Comparison of ENCODE assay signal across 24 cellular contexts in the genomic region with DNA sequence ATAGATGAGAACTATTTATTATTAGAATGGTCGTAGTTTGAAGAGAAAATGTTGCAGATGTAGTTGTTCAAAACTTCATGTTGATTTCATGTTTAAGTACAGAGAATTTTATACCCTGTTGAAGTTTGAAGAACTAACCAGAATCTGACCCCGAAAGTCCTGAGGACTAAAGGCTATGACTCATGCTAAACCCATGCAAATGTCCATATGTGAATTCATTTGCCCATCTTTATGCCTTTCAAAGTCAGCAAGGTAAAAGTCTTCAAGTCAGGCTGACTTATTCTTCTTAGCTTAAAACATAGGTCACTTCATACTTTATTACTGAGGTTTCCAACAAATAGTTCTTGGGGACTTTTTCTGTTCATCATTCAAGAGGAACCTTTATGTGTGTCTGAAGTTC.
A peak's percentile ranks its signal among the peaks of the same experiment; 100 is the strongest.
DNase-seq lines count a peak whose midpoint lies in the region; ATAC-seq and TF ChIP-seq lines count a peak whose summit lies in the region.
"Had no signal": no experiment of that assay in that cellular context is flagged by ENCODE, and none has a peak within 500 bp of the region (broad histone marks: within the 10 kb centered on the region; RNA-seq: fewer than 3 reads in every experiment).

No MANE protein-coding gene starts in this region.

- POLR2A ChIA-PET in AG04449 (lab: Yijun Ruan, JAX) = no interaction called here

- CTCF ChIA-PET in AG04449 (lab: Yijun Ruan, JAX) = no interaction called here

- DNase-seq in AG04449 (ENCODE audit: low read depth, low spot score) (peak; percentile 2), fibroblast of pulmonary artery (ENCODE audit: low read depth) (peak; percentile 8), iPS-NIHi7 (ENCODE audit: extremely low spot score) (no peak)
- DNase-seq in activated T-cell treated with anti-CD3 and anti-CD28 coated beads, Interleukin-2, amount 50 U/mL, for 1 hour = no peak
- DNase-seq: activated CD8-positive, alpha-beta memory T cell treated with anti-CD3 and anti-CD28 coated beads for 24 hours; activated gamma-delta T cell treated with Interleukin-2 at 50 U/mL for 16 hours; activated T-cell treated with anti-CD3 and anti-CD28 coated beads, Interleukin-2, amount 50 U/mL, for 24 hours; adrenal gland; caudate nucleus; CD8-positive, alpha-beta memory T cell; dermis blood vessel endothelial cell; MM.1S; NCI-H1417 treated with DMSO at 0.1 percent for 48 hours; NCI-H446 treated with DMSO at 0.1 percent for 48 hours; PC-9; small intestine; stimulated activated CD4-positive, alpha-beta T cell treated with anti-CD3 and anti-CD28 coated beads, Interleukin-2, amount 100 ng/mL, for 24 hours; T-helper 1 cell had no signal

- ATAC-seq in HG03432 (IDR thresholded peaks at IDR 0.05; ENCODE audit: unreplicated experiment) = peak; percentile 48
- ATAC-seq in SK-N-SH treated with all-trans-retinoic acid at 6 μM for 48 hours = peak; percentile 71
- no peak for ATAC-seq in GM18861 (IDR thresholded peaks at IDR 0.05; ENCODE audit: unreplicated experiment)
- ATAC-seq in GM21723 (IDR thresholded peaks at IDR 0.05; ENCODE audit: unreplicated experiment) = no peak
- ATAC-seq: K562 had no signal

- H3K4me3 ChIP-seq in AG04449 (ENCODE audit: low read depth, low read length) (no peak overlapping the region), fibroblast of pulmonary artery (replicated peaks; ENCODE audit: low read depth, low read length) (no peak overlapping the region)
- H3K4me3 ChIP-seq: adrenal gland, K562, PC-9, prostate gland had no signal

- TF ChIP-seq CTCF in AG04449 (IDR thresholded peaks at IDR 0.05; ENCODE audit: insufficient read depth, low read length, missing control alignments) = no peak
- no peak for TF ChIP-seq CTCF in fibroblast of pulmonary artery (IDR thresholded peaks at IDR 0.05; ENCODE audit: low read length, missing control alignments)

TF ChIP-seq in SK-N-SH treated with all-trans-retinoic acid at 6 μM for 48 hours, 23 proteins besides CTCF, POLR2A, EP300 and RAD21:
- TF ChIP-seq OSR1 (CRISPR knock-in tag; IDR thresholded peaks at IDR 0.05) (no peak), ZC3H10 (CRISPR knock-in tag; IDR thresholded peaks at IDR 0.05) (no peak), ARNTL (CRISPR knock-in tag; IDR thresholded peaks at IDR 0.05; ENCODE audit: borderline replicate concordance, low read depth) (no peak), ZFP30 (CRISPR knock-in tag; IDR thresholded peaks at IDR 0.05) (no peak), CSDC2 (CRISPR knock-in tag; IDR thresholded peaks at IDR 0.05) (no peak), SNAI2 (CRISPR knock-in tag; IDR thresholded peaks at IDR 0.05) (no peak), PPARA (CRISPR knock-in tag; IDR thresholded peaks at IDR 0.05; ENCODE audit: borderline replicate concordance) (no peak), TOX (CRISPR knock-in tag; IDR thresholded peaks at IDR 0.05; ENCODE audit: borderline replicate concordance) (no peak), BACH2 (CRISPR knock-in tag; IDR thresholded peaks at IDR 0.05; ENCODE audit: borderline replicate concordance) (no peak), GLIS3 (CRISPR knock-in tag; IDR thresholded peaks at IDR 0.05) (no peak), ZNF565 (CRISPR knock-in tag; conservative IDR thresholded peaks at IDR 0.05; ENCODE audit: low read depth) (no peak), RARB (CRISPR knock-in tag; IDR thresholded peaks at IDR 0.05) (no peak), ZNF8 (CRISPR knock-in tag; IDR thresholded peaks at IDR 0.05) (no peak)
- TF ChIP-seq, protein P1, sequence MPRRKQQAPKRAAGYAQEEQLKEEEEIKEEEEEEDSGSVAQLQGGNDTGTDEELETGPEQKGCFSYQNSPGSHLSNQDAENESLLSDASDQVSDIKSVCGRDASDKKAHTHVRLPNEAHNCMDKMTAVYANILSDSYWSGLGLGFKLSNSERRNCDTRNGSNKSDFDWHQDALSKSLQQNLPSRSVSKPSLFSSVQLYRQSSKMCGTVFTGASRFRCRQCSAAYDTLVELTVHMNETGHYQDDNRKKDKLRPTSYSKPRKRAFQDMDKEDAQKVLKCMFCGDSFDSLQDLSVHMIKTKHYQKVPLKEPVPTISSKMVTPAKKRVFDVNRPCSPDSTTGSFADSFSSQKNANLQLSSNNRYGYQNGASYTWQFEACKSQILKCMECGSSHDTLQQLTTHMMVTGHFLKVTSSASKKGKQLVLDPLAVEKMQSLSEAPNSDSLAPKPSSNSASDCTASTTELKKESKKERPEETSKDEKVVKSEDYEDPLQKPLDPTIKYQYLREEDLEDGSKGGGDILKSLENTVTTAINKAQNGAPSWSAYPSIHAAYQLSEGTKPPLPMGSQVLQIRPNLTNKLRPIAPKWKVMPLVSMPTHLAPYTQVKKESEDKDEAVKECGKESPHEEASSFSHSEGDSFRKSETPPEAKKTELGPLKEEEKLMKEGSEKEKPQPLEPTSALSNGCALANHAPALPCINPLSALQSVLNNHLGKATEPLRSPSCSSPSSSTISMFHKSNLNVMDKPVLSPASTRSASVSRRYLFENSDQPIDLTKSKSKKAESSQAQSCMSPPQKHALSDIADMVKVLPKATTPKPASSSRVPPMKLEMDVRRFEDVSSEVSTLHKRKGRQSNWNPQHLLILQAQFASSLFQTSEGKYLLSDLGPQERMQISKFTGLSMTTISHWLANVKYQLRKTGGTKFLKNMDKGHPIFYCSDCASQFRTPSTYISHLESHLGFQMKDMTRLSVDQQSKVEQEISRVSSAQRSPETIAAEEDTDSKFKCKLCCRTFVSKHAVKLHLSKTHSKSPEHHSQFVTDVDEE (CRISPR knock-in tag; IDR thresholded peaks at IDR 0.05) = no peak
- TF ChIP-seq, protein P2, sequence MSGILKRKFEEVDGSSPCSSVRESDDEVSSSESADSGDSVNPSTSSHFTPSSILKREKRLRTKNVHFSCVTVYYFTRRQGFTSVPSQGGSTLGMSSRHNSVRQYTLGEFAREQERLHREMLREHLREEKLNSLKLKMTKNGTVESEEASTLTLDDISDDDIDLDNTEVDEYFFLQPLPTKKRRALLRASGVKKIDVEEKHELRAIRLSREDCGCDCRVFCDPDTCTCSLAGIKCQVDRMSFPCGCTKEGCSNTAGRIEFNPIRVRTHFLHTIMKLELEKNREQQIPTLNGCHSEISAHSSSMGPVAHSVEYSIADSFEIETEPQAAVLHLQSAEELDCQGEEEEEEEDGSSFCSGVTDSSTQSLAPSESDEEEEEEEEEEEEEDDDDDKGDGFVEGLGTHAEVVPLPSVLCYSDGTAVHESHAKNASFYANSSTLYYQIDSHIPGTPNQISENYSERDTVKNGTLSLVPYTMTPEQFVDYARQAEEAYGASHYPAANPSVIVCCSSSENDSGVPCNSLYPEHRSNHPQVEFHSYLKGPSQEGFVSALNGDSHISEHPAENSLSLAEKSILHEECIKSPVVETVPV (CRISPR knock-in tag; IDR thresholded peaks at IDR 0.05) = no peak
- TF ChIP-seq, protein P3, sequence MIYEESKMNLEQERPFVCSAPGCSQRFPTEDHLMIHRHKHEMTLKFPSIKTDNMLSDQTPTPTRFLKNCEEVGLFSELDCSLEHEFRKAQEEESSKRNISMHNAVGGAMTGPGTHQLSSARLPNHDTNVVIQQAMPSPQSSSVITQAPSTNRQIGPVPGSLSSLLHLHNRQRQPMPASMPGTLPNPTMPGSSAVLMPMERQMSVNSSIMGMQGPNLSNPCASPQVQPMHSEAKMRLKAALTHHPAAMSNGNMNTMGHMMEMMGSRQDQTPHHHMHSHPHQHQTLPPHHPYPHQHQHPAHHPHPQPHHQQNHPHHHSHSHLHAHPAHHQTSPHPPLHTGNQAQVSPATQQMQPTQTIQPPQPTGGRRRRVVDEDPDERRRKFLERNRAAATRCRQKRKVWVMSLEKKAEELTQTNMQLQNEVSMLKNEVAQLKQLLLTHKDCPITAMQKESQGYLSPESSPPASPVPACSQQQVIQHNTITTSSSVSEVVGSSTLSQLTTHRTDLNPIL (CRISPR knock-in tag; IDR thresholded peaks at IDR 0.05; ENCODE audit: low read depth) = no peak
- TF ChIP-seq, protein P4, sequence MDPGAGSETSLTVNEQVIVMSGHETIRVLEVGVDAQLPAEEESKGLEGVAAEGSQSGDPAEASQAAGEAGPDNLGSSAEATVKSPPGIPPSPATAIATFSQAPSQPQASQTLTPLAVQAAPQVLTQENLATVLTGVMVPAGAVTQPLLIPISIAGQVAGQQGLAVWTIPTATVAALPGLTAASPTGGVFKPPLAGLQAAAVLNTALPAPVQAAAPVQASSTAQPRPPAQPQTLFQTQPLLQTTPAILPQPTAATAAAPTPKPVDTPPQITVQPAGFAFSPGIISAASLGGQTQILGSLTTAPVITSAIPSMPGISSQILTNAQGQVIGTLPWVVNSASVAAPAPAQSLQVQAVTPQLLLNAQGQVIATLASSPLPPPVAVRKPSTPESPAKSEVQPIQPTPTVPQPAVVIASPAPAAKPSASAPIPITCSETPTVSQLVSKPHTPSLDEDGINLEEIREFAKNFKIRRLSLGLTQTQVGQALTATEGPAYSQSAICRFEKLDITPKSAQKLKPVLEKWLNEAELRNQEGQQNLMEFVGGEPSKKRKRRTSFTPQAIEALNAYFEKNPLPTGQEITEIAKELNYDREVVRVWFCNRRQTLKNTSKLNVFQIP (CRISPR knock-in tag; IDR thresholded peaks at IDR 0.05; ENCODE audit: borderline replicate concordance, low read depth) = no peak

Comparison
In these comparisons a context has a peak if more than half of its experiments do, and no peak if none do; other contexts are left out.
1. DNase-seq: peak in AG04449 (single experiment) and fibroblast of pulmonary artery (single experiment); none in iPS-NIHi7 (single experiment) and activated T-cell treated with anti-CD3 and anti-CD28 coated beads, Interleukin-2, amount 50 U/mL, for 1 hour (single experiment).
2. ATAC-seq: peak in HG03432 (single experiment) and SK-N-SH treated with all-trans-retinoic acid at 6 μM for 48 hours (single experiment); none in GM18861 (single experiment) and GM21723 (single experiment).